Comparison of ENCODE assay signal across 25 cellular contexts in genomic region chr4:39349326-39349725, GRCh38. TPM values are rescaled to one million over a fixed set of nuclear protein-coding genes. Genes with fewer than 3 reads are reported as not detected.
DNase-seq lines count a peak whose midpoint lies in the region; ATAC-seq, FAIRE-seq and TF ChIP-seq lines count a peak whose summit lies in the region.
"Had no signal": no experiment of that assay in that cellular context is flagged by ENCODE, and none has a peak within 500 bp of the region (broad histone marks: within the 10 kb centered on the region; RNA-seq: fewer than 3 reads in every experiment).

No MANE protein-coding gene starts in this region.

- peak overlapping the region; percentile 80 for H3K27ac Mint-ChIP-seq in activated T-cell treated with anti-CD3 and anti-CD28 coated beads, Interleukin-2, amount 50 U/mL, for 72 hours
- H3K27ac Mint-ChIP-seq in astrocyte (ENCODE audit: unreplicated experiment): no peak overlapping the region
- peak overlapping the region; percentile 53 for H3K27ac Mint-ChIP-seq in stimulated activated effector memory CD8-positive, alpha-beta T cell treated with anti-CD3 and anti-CD28 coated beads, Interleukin-12 subunit alpha, Interleukin-12 subunit beta, amount 100 ng/mL, for 72 hours
- H3K27ac Mint-ChIP-seq: H9 had no signal

- H3K79me2 ChIP-seq in astrocyte (ENCODE audit: insufficient read depth, low read length): peaks cover 74% of the 10 kb centered on the region

- peaks cover 4% of the 10 kb centered on the region for H4K20me1 ChIP-seq in astrocyte (ENCODE audit: insufficient read depth, low read length)

- no peak overlapping the region for H2AFZ ChIP-seq in astrocyte (ENCODE audit: low read depth, low read length)

- H3K4me2 ChIP-seq in astrocyte (ENCODE audit: low read length): peak overlapping the region; percentile 40

- no peak overlapping the region for H3K27ac ChIP-seq in astrocyte (ENCODE audit: low read depth, low read length)
- H3K27ac ChIP-seq: adrenal gland, colonic mucosa, esophagus muscularis mucosa, SJSA1 had no signal

- H3K4me3 Mint-ChIP-seq in activated T-cell treated with anti-CD3 and anti-CD28 coated beads, Interleukin-2, amount 50 U/mL, for 72 hours: peak overlapping the region; percentile 53 to 63
- no peak overlapping the region for H3K4me3 Mint-ChIP-seq in astrocyte (ENCODE audit: unreplicated experiment)
- H3K4me3 Mint-ChIP-seq in stimulated activated effector memory CD8-positive, alpha-beta T cell treated with anti-CD3 and anti-CD28 coated beads, Interleukin-12 subunit alpha, Interleukin-12 subunit beta, amount 100 ng/mL, for 72 hours: no peak overlapping the region
- H3K4me3 Mint-ChIP-seq: H9 had no signal

- H3K4me3 ChIP-seq in astrocyte (ENCODE audit: insufficient read depth, low read depth, low read length): no peak overlapping the region
- H3K4me3 ChIP-seq: adrenal gland, colonic mucosa, esophagus muscularis mucosa, SJSA1 had no signal

- peaks cover 1% of the 10 kb centered on the region in 2 donors for H3K9me3 Mint-ChIP-seq in activated T-cell treated with anti-CD3 and anti-CD28 coated beads, Interleukin-2, amount 50 U/mL, for 72 hours
- H3K9me3 Mint-ChIP-seq in astrocyte (ENCODE audit: unreplicated experiment): peaks cover 2% of the 10 kb centered on the region
- H3K9me3 Mint-ChIP-seq in stimulated activated effector memory CD8-positive, alpha-beta T cell treated with anti-CD3 and anti-CD28 coated beads, Interleukin-12 subunit alpha, Interleukin-12 subunit beta, amount 100 ng/mL, for 72 hours: peaks cover 2% of the 10 kb centered on the region
- H3K9me3 Mint-ChIP-seq: H9 had no signal

- peaks cover 24 to 46% of the 10 kb centered on the region in 2 donors for H3K36me3 Mint-ChIP-seq in activated T-cell treated with anti-CD3 and anti-CD28 coated beads, Interleukin-2, amount 50 U/mL, for 72 hours (ENCODE audit: insufficient read depth in 2 of 2)
- peaks cover 23% of the 10 kb centered on the region for H3K36me3 Mint-ChIP-seq in astrocyte (ENCODE audit: low read depth, unreplicated experiment)
- peaks cover 100% of the 10 kb centered on the region for H3K36me3 Mint-ChIP-seq in stimulated activated effector memory CD8-positive, alpha-beta T cell treated with anti-CD3 and anti-CD28 coated beads, Interleukin-12 subunit alpha, Interleukin-12 subunit beta, amount 100 ng/mL, for 72 hours

- peaks cover 10% of the 10 kb centered on the region for H3K36me3 ChIP-seq in astrocyte (ENCODE audit: insufficient read depth, low read length)
- H3K36me3 ChIP-seq: colonic mucosa had no signal

- H3K9ac ChIP-seq in astrocyte (ENCODE audit: low read length): no peak overlapping the region

- TF ChIP-seq CTCF in astrocyte (IDR thresholded peaks at IDR 0.05; ENCODE audit: insufficient read depth, low read depth, low read length): no peak

- no peak for ATAC-seq in activated T-cell treated with anti-CD3 and anti-CD28 coated beads, Interleukin-2, amount 50 U/mL, for 72 hours (replicated peaks in 1 of 2)
- ATAC-seq in stimulated activated effector memory CD8-positive, alpha-beta T cell treated with anti-CD3 and anti-CD28 coated beads, Interleukin-12 subunit alpha, Interleukin-12 subunit beta, amount 100 ng/mL, for 72 hours: no peak
- no peak for ATAC-seq in HG02981 (IDR thresholded peaks at IDR 0.05; ENCODE audit: unreplicated experiment)
- ATAC-seq in Right ventricle myocardium inferior: no peak
- ATAC-seq in HG03097 (IDR thresholded peaks at IDR 0.05; ENCODE audit: low FRiP score, unreplicated experiment): no peak

- no peak for FAIRE-seq in astrocyte (lab: Jason Lieb, UNC)
- FAIRE-seq: bronchial epithelial cell had no signal

- H3K4me1 ChIP-seq in astrocyte (ENCODE audit: insufficient read depth, low read length): peaks cover 7% of the 10 kb centered on the region

- no peaks in the 10 kb centered on the region for H3K27me3 ChIP-seq in astrocyte (ENCODE audit: insufficient read depth, low read length)
- H3K27me3 ChIP-seq: adrenal gland, colonic mucosa, esophagus muscularis mucosa, SJSA1 had no signal

- H3K9me3 ChIP-seq in astrocyte (ENCODE audit: insufficient read depth, low read depth, low read length): no peaks in the 10 kb centered on the region
- H3K9me3 ChIP-seq: adrenal gland, colonic mucosa, esophagus muscularis mucosa, SJSA1 had no signal

- H3K4me1 Mint-ChIP-seq in activated T-cell treated with anti-CD3 and anti-CD28 coated beads, Interleukin-2, amount 50 U/mL, for 72 hours (ENCODE audit: low read depth): peaks cover 85% of the 10 kb centered on the region
- peaks cover 25% of the 10 kb centered on the region for H3K4me1 Mint-ChIP-seq in astrocyte (ENCODE audit: low read depth, unreplicated experiment)
- peaks cover 55% of the 10 kb centered on the region for H3K4me1 Mint-ChIP-seq in stimulated activated effector memory CD8-positive, alpha-beta T cell treated with anti-CD3 and anti-CD28 coated beads, Interleukin-12 subunit alpha, Interleukin-12 subunit beta, amount 100 ng/mL, for 72 hours

- intact Hi-C loops in Right ventricle myocardium inferior (cut with DNase I): no loop called here

- H3K27me3 Mint-ChIP-seq in activated T-cell treated with anti-CD3 and anti-CD28 coated beads, Interleukin-2, amount 50 U/mL, for 72 hours (ENCODE audit: low read depth): no peaks in the 10 kb centered on the region
- no peaks in the 10 kb centered on the region for H3K27me3 Mint-ChIP-seq in astrocyte (ENCODE audit: low read depth, unreplicated experiment)

- no peak for DNase-seq in activated T-cell treated with anti-CD3 and anti-CD28 coated beads, Interleukin-2, amount 50 U/mL, for 72 hours
- DNase-seq in activated T-cell treated with anti-CD3 and anti-CD28 coated beads, Interleukin-2, amount 50 U/mL, for 48 hours: no peak
- peak; percentile 71 for DNase-seq in NCI-H82 treated with DMSO at 0.1 percent for 48 hours (lab: John Stamatoyannopoulos, UW; ENCODE audit: unreplicated experiment)
- DNase-seq in astrocyte (ENCODE audit: low read depth): no peak
- no peak for DNase-seq in stimulated activated effector memory CD8-positive, alpha-beta T cell treated with anti-CD3 and anti-CD28 coated beads, Interleukin-12 subunit alpha, Interleukin-12 subunit beta, amount 100 ng/mL, for 72 hours (ENCODE audit: low spot score in 2 of 2)
- DNase-seq in Right ventricle myocardium inferior (ENCODE audit: missing footprints): no peak
- DNase-seq: adrenal gland; Calu3; colonic mucosa; DND-41; effector memory CD4-positive, alpha-beta T cell; foreskin melanocyte; H9; NCI-H1694; NCI-H2171 treated with DMSO at 0.1 percent for 48 hours; NCI-H524 treated with DMSO at 0.1 percent for 48 hours; occipital lobe; substantia nigra had no signal

RNA-seq across cellular contexts. Expression of gene RFC1, which starts 16.8 kb away (rescaled TPM):
- total RNA-seq in activated T-cell treated with anti-CD3 and anti-CD28 coated beads, Interleukin-2, amount 50 U/mL, for 72 hours: 100 to 1,000 TPM; 111 to 134 TPM
- total RNA-seq in astrocyte (32.7 and 40.2 TPM in 2 replicates), Right ventricle myocardium inferior (23.9 TPM)

RNA-seq across cellular contexts. Expression of gene KLB, which starts 57.4 kb away (rescaled TPM):
- total RNA-seq in activated T-cell treated with anti-CD3 and anti-CD28 coated beads, Interleukin-2, amount 50 U/mL, for 72 hours: not detected
- total RNA-seq in astrocyte: not detected in 2 replicates
- 0.30 TPM for total RNA-seq in Right ventricle myocardium inferior
- total RNA-seq: LHCN-M2; occipital lobe; SJSA1; T-helper 1 cell treated with Interleukin-12 subunit alpha and Interleukin-12 subunit beta and Interleukin-4 antibody, amounts not matched to agents 30 ng/mL and 1 ng/mL, for 36 hours had no signal

Comparison
In these comparisons a context has a peak if more than half of its experiments do, and no peak if none do; other contexts are left out.
1. H3K4me3 Mint-ChIP-seq: peak in activated T-cell treated with anti-CD3 and anti-CD28 coated beads, Interleukin-2, amount 50 U/mL, for 72 hours (2 of 2); none in astrocyte (single experiment) and stimulated activated effector memory CD8-positive, alpha-beta T cell treated with anti-CD3 and anti-CD28 coated beads, Interleukin-12 subunit alpha, Interleukin-12 subunit beta, amount 100 ng/mL, for 72 hours (single experiment).